ENCODE assay signal across 11 cellular contexts in genomic region chr9:76023715-76024195, GRCh38.
DNase-seq lines count a peak whose midpoint lies in the region; ATAC-seq, FAIRE-seq and TF ChIP-seq lines count a peak whose summit lies in the region.
"Had no signal": no experiment of that assay in that cellular context is flagged by ENCODE, and none has a peak within 500 bp of the region (broad histone marks: within the 10 kb centered on the region; RNA-seq: fewer than 3 reads in every experiment).

No MANE protein-coding gene starts in this region.

- H3K9me3 ChIP-seq in HCT116 (ENCODE audit: control insufficient read depth in 1 of 2, insufficient read depth in 1 of 2, low read depth in 1 of 2, low read length in 2 of 2) (no peaks in the 10 kb centered on the region), astrocyte (ENCODE audit: insufficient read depth, low read depth, low read length) (no peaks in the 10 kb centered on the region), OCI-LY7 (ENCODE audit: low read length) (no peaks in the 10 kb centered on the region)

- H3K4me3 ChIP-seq in HCT116 (replicated peaks in 1 of 2; ENCODE audit: low read depth in 1 of 2, low read length in 2 of 2) (no peak overlapping the region), astrocyte (ENCODE audit: insufficient read depth, low read depth, low read length) (peak overlapping the region; percentile 8), OCI-LY7 (ENCODE audit: low read depth, low read length, poor library complexity, severe bottlenecking) (no peak overlapping the region)

- no peak for TF ChIP-seq RAD21 in HCT116 (IDR thresholded peaks at IDR 0.05; ENCODE audit: low read depth)

- CTCF ChIA-PET in HCT116 (lab: Charles Lee) (no interaction called here), OCI-LY7 (lab: Charles Lee; ENCODE audit: unreplicated experiment) (no interaction called here)

- POLR2A ChIA-PET in HCT116 (lab: Charles Lee) = no interaction called here
- POLR2A ChIA-PET in OCI-LY7 (lab: Charles Lee) = no interaction called here

- peaks cover 12% of the 10 kb centered on the region for H3K4me1 Mint-ChIP-seq in astrocyte (ENCODE audit: low read depth, unreplicated experiment)
- H3K4me1 Mint-ChIP-seq in progenitor cell of endocrine pancreas (ENCODE audit: low read depth) = peaks cover 11% of the 10 kb centered on the region

- H3K27ac Mint-ChIP-seq in astrocyte (ENCODE audit: unreplicated experiment) (peak overlapping the region; percentile 73), progenitor cell of endocrine pancreas (peak overlapping the region; percentile 74)

- BruUV-seq in HCT116 (replicated peaks; lab: Mats Ljungman, UMichigan) (no TSS peak), OCI-LY7 (replicated peaks; lab: Mats Ljungman, UMichigan) (no TSS peak)

- H3K9me3 Mint-ChIP-seq in astrocyte (ENCODE audit: unreplicated experiment) = no peaks in the 10 kb centered on the region
- peaks cover 3% of the 10 kb centered on the region for H3K9me3 Mint-ChIP-seq in progenitor cell of endocrine pancreas (ENCODE audit: low read depth)

- H3K4me2 ChIP-seq in HCT116 (ENCODE audit: low read length) = peak overlapping the region; percentile 42; the same call in 1 of the 2 replicates
- H3K4me2 ChIP-seq in astrocyte (ENCODE audit: low read length) = peak overlapping the region; percentile 42
- no peak overlapping the region for H3K4me2 ChIP-seq in OCI-LY7 (ENCODE audit: low read length)

- DNase-seq in HCT116 (ENCODE audit: low read depth, low spot score) = peak; percentile 39
- peak; percentile 9 for DNase-seq in T-helper 9 cell
- DNase-seq in astrocyte (ENCODE audit: low read depth) = peak; percentile 90
- no peak for DNase-seq in progenitor cell of endocrine pancreas (ENCODE audit: low spot score, unreplicated experiment)
- DNase-seq in NCI-H446 treated with DMSO at 0.1 percent for 48 hours (lab: John Stamatoyannopoulos, UW) = no peak
- no peak for DNase-seq in NCI-H187 treated with DMSO at 0.1 percent for 48 hours (lab: John Stamatoyannopoulos, UW)
- DNase-seq in OCI-LY7 (ENCODE audit: low spot score) = no peak
- DNase-seq: DMS79 treated with DMSO at 0.1 percent for 48 hours, NCI-H1048 had no signal

- TF ChIP-seq POLR2A in HCT116 (IDR thresholded peaks at IDR 0.05; ENCODE audit: borderline replicate concordance, extremely low read depth, insufficient read depth, insufficient read length) = no peak

- H3K27me3 ChIP-seq in HCT116 (ENCODE audit: insufficient read depth, low read length) (no peaks in the 10 kb centered on the region), astrocyte (ENCODE audit: insufficient read depth, low read length) (no peaks in the 10 kb centered on the region)

- H3K9ac ChIP-seq in HCT116 (ENCODE audit: low read length) (no peak overlapping the region), astrocyte (ENCODE audit: low read length) (peak overlapping the region; percentile 13)
- H3K9ac ChIP-seq: parathyroid adenoma had no signal

- no peak for FAIRE-seq in astrocyte (lab: Jason Lieb, UNC)

- H3K79me2 ChIP-seq in HCT116 (ENCODE audit: insufficient read depth, low read length) = no peaks in the 10 kb centered on the region
- H3K79me2 ChIP-seq in astrocyte (ENCODE audit: insufficient read depth, low read length) = no peaks in the 10 kb centered on the region
- H3K79me2 ChIP-seq in OCI-LY7 (ENCODE audit: insufficient read depth, low read depth, low read length) = no peaks in the 10 kb centered on the region
- H3K79me2 ChIP-seq: parathyroid adenoma had no signal

- TF ChIP-seq CTCF in HCT116 (IDR thresholded peaks at IDR 0.05 in 2 of 3, conservative IDR thresholded peaks at IDR 0.05 in 1 of 3; ENCODE audit: borderline replicate concordance in 1 of 3, insufficient read depth in 1 of 3, low read depth in 2 of 3, low read length in 2 of 3) = no peak
- no peak for TF ChIP-seq CTCF in astrocyte (IDR thresholded peaks at IDR 0.05; ENCODE audit: insufficient read depth, low read depth, low read length)
- TF ChIP-seq CTCF in progenitor cell of endocrine pancreas (IDR thresholded peaks at IDR 0.05; ENCODE audit: unreplicated experiment) = no peak
- no peak for TF ChIP-seq CTCF in OCI-LY7 (conservative IDR thresholded peaks at IDR 0.05; ENCODE audit: low read length)

- H3K36me3 Mint-ChIP-seq in astrocyte (ENCODE audit: low read depth, unreplicated experiment) (no peaks in the 10 kb centered on the region), progenitor cell of endocrine pancreas (ENCODE audit: insufficient read depth) (peaks cover 6% of the 10 kb centered on the region)

- H3K27me3 Mint-ChIP-seq in astrocyte (ENCODE audit: low read depth, unreplicated experiment) (no peaks in the 10 kb centered on the region), progenitor cell of endocrine pancreas (peaks cover 11% of the 10 kb centered on the region)

- H3K27ac ChIP-seq in HCT116 (ENCODE audit: low read depth, low read length) (no peak overlapping the region), astrocyte (ENCODE audit: low read depth, low read length) (peak overlapping the region; percentile 5), OCI-LY7 (ENCODE audit: low read depth, low read length, poor library complexity, severe bottlenecking) (no peak overlapping the region)
- H3K27ac ChIP-seq: parathyroid adenoma had no signal

- no peaks in the 10 kb centered on the region for H3K9me2 ChIP-seq in HCT116 (ENCODE audit: insufficient read depth)
- H3K9me2 ChIP-seq in OCI-LY7 (ENCODE audit: insufficient read depth, low read length) = no peaks in the 10 kb centered on the region

- H3K4me3 Mint-ChIP-seq in astrocyte (ENCODE audit: unreplicated experiment) (no peak overlapping the region), progenitor cell of endocrine pancreas (ENCODE audit: low read depth) (no peak overlapping the region)

- intact Hi-C loops in HCT116 (cut with micrococcal nuclease) = no loop called here
- intact Hi-C loops in OCI-LY7 (cut with micrococcal nuclease; ENCODE audit: unreplicated experiment) = no loop called here

- peaks cover 5 to 12% of the 10 kb centered on the region in 2 experiments; a peak in 3 of 4 replicates for H3K4me1 ChIP-seq in HCT116 (ENCODE audit: control insufficient read depth in 1 of 2, insufficient read depth in 2 of 2, low read length in 2 of 2)
- H3K4me1 ChIP-seq in astrocyte (ENCODE audit: insufficient read depth, low read length) = peaks cover 4% of the 10 kb centered on the region
- no peaks in the 10 kb centered on the region for H3K4me1 ChIP-seq in OCI-LY7 (ENCODE audit: insufficient read depth, low read length, poor library complexity, severe bottlenecking)
- H3K4me1 ChIP-seq: parathyroid adenoma had no signal

- RAD21 ChIA-PET in HCT116 (lab: Charles Lee; ENCODE audit: low non-redundant PET in 1 of 2, low total read pairs in 2 of 2, uncharacterized antibody in 2 of 2, unreplicated experiment in 2 of 2) = no interaction called here

- H2AFZ ChIP-seq in HCT116 (ENCODE audit: low read depth, low read length, poor library complexity, severe bottlenecking) (no peak overlapping the region), astrocyte (ENCODE audit: low read depth, low read length) (no peak overlapping the region), OCI-LY7 (ENCODE audit: low read length) (no peak overlapping the region)
- H2AFZ ChIP-seq: parathyroid adenoma had no signal

- peak; percentile 82 for ATAC-seq in HCT116
- ATAC-seq in GM21367 (IDR thresholded peaks at IDR 0.05; ENCODE audit: unreplicated experiment) = no peak

- H3K36me3 ChIP-seq in HCT116 (ENCODE audit: control insufficient read depth in 1 of 2, insufficient read depth in 2 of 2, low read length in 2 of 2) = no peaks in the 10 kb centered on the region
- H3K36me3 ChIP-seq in astrocyte (ENCODE audit: insufficient read depth, low read length) = no peaks in the 10 kb centered on the region
- no peaks in the 10 kb centered on the region for H3K36me3 ChIP-seq in OCI-LY7 (ENCODE audit: insufficient read depth, low read length)

- H4K20me1 ChIP-seq in HCT116 (ENCODE audit: insufficient read depth) = no peaks in the 10 kb centered on the region
- H4K20me1 ChIP-seq in astrocyte (ENCODE audit: insufficient read depth, low read length) = no peaks in the 10 kb centered on the region
- no peaks in the 10 kb centered on the region for H4K20me1 ChIP-seq in OCI-LY7 (ENCODE audit: insufficient read depth, low read length)

TF ChIP-seq in HCT116, 20 proteins besides CTCF, POLR2A, EP300 and RAD21:
- TF ChIP-seq JUND (IDR thresholded peaks at IDR 0.05) (peak; percentile 34; the same call in 1 of the 2 replicates), TCF7L2 (IDR thresholded peaks at IDR 0.05; ENCODE audit: borderline replicate concordance, extremely low read depth, insufficient read depth, insufficient read length) (peak; percentile 14), ELF1 (IDR thresholded peaks at IDR 0.05; ENCODE audit: borderline replicate concordance, low read depth) (no peak)
TF ChIP-seq in HCT116: peak in this region for 2.

Comparison
In these comparisons a context has a peak if more than half of its experiments do, and no peak if none do; other contexts are left out.
1. DNase-seq: peak in HCT116 (single experiment), T-helper 9 cell (single experiment) and astrocyte (single experiment); none in progenitor cell of endocrine pancreas (single experiment), NCI-H446 treated with DMSO at 0.1 percent for 48 hours (single experiment), NCI-H187 treated with DMSO at 0.1 percent for 48 hours (single experiment) and OCI-LY7 (single experiment).